In the genomic region with DNA sequence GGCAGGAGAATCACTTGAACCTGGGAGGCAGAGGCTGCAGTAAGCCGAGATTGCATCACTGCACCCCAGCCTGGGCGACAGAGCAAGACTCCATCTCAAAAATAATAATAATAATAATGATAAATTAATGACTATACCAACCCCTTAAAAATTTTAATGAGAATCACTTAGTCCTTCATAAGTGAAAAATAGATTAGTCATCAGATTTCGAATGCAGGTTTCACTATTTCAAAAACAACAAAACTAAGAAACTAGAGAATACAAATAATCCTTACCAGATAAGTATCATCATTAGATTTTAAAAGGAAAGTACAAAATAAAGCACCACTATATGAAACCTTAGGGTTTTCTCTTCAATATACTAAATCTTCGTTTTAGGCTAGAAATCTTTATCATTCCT, we compare ENCODE assay signal across 28 cellular contexts.
"Had no signal": no experiment of that assay in that cellular context is flagged by ENCODE, and none has a peak within 500 bp of the region (broad histone marks: within the 10 kb centered on the region; RNA-seq: fewer than 3 reads in every experiment).

No MANE protein-coding gene starts in this region.

- H3K4me2 ChIP-seq: neural progenitor cell, smooth muscle cell had no signal

- H3K9ac ChIP-seq: neural progenitor cell, parathyroid adenoma had no signal

- ATAC-seq: natural killer cell; psoas muscle; right cardiac atrium; sciatic nerve; stimulated activated memory B cell treated with anti-CD40 and anti-IgM and Interleukin-4, amounts not matched to agents 10 μg/mL and 1 μg/mL and 100 μg/mL, for 72 hours; stimulated activated naive CD8-positive, alpha-beta T cell treated with anti-CD3 and anti-CD28 coated beads, Interleukin-15, amount 100 ng/mL, for 72 hours; stimulated activated naive CD8-positive, alpha-beta T cell treated with anti-CD3 and anti-CD28 coated beads, Interleukin-15, Interleukin-2, amounts not matched to agents 100 U/mL and 50 U/mL, for 24 hours; upper lobe of right lung had no signal

- H3K4me1 ChIP-seq: neural progenitor cell, parathyroid adenoma, psoas muscle, spleen, suprapubic skin, testis, tibial artery, transverse colon, upper lobe of right lung, uterus had no signal

- H3K4me3 ChIP-seq: neural progenitor cell, ovary, psoas muscle, skin epidermis, smooth muscle cell, spleen, suprapubic skin, testis, tibial artery, transverse colon, upper lobe of right lung, uterus had no signal

- H3K9me3 ChIP-seq: ovary, psoas muscle, testis, uterus had no signal

- H3K27ac ChIP-seq: neural progenitor cell, ovary, parathyroid adenoma, psoas muscle, skin epidermis, spleen, suprapubic skin, testis, tibial artery, transverse colon, upper lobe of right lung, uterus had no signal

- H3K27me3 ChIP-seq: neural progenitor cell, ovary, spleen, suprapubic skin, testis, tibial artery, transverse colon, upper lobe of right lung, uterus had no signal

- H2AFZ ChIP-seq: neural progenitor cell, parathyroid adenoma had no signal

- H3K36me3 ChIP-seq: ovary, upper lobe of right lung, uterus had no signal

- DNase-seq: natural killer cell; occipital lobe; ovary; posterior cingulate gyrus; psoas muscle; right cardiac atrium; spleen; stimulated activated CD4-positive, alpha-beta T cell treated with anti-CD3 and anti-CD28 coated beads, Interleukin-12 subunit alpha, Interleukin-12 subunit beta, amount 100 ng/mL, for 4 hours; stimulated activated CD4-positive, alpha-beta T cell treated with anti-CD3 and anti-CD28 coated beads, Interleukin-1b, Interleukin-23, amount 100 ng/mL, for 48 hours; stimulated activated CD4-positive, alpha-beta T cell treated with anti-CD3 and anti-CD28 coated beads, Interleukin-4, amount 100 ng/mL, for 1 hour; stimulated activated CD4-positive, alpha-beta T cell treated with anti-CD3 and anti-CD28 coated beads, Interleukin-4, amount 100 ng/mL, for 4 hours; stimulated activated CD8-positive, alpha-beta memory T cell treated with anti-CD3 and anti-CD28 coated beads, Interleukin-4, amount 100 ng/mL, for 48 hours; stimulated activated naive CD4-positive, alpha-beta T cell; stimulated activated naive CD8-positive, alpha-beta T cell treated with anti-CD3 and anti-CD28 coated beads, Interleukin-15, amount 100 ng/mL, for 72 hours; stimulated activated naive CD8-positive, alpha-beta T cell treated with anti-CD3 and anti-CD28 coated beads, Interleukin-15, Interleukin-2, amounts not matched to agents 100 U/mL and 50 U/mL, for 24 hours; substantia nigra; testis; tibial artery; transverse colon; upper lobe of right lung; uterus had no signal

- H3K79me2 ChIP-seq: parathyroid adenoma had no signal
